In genomic region chr14:68482772-68483395, GRCh38 we compare ENCODE assay signal across 23 cellular contexts.
DNase-seq lines count a peak whose midpoint lies in the region; ATAC-seq and TF ChIP-seq lines count a peak whose summit lies in the region.
"Had no signal": no experiment of that assay in that cellular context is flagged by ENCODE, and none has a peak within 500 bp of the region (broad histone marks: within the 10 kb centered on the region; RNA-seq: fewer than 3 reads in every experiment).

No MANE protein-coding gene starts in this region.

- H3K4me3 ChIP-seq in SK-N-MC, result peak overlapping the region; percentile 44; the same call in 1 of the 2 replicates
- H3K4me3 ChIP-seq in hepatocyte, result no peak overlapping the region
- H3K4me3 ChIP-seq in stomach, result no peak overlapping the region
- H3K4me3 ChIP-seq: coronary artery, tibial artery had no signal

- no peak overlapping the region for H3K4me3 Mint-ChIP-seq in activated CD4-positive, alpha-beta T cell treated with anti-CD3 and anti-CD28 coated beads for 36 hours

- H3K27me3 ChIP-seq in hepatocyte (no peaks in the 10 kb centered on the region), stomach (no peaks in the 10 kb centered on the region)
- H3K27me3 ChIP-seq: foreskin keratinocyte, tibial artery had no signal

- TF ChIP-seq CTCF in hepatocyte (IDR thresholded peaks at IDR 0.05; ENCODE audit: poor library complexity), result no peak
- no peak for TF ChIP-seq CTCF in stomach (IDR thresholded peaks at IDR 0.05)

- H3K27ac Mint-ChIP-seq in activated CD4-positive, alpha-beta T cell treated with anti-CD3 and anti-CD28 coated beads for 36 hours, result peak overlapping the region; percentile 61

- DNase-seq in activated CD4-positive, alpha-beta T cell treated with anti-CD3 and anti-CD28 coated beads for 36 hours, result no peak
- no peak for DNase-seq in activated CD4-positive, alpha-beta T cell treated with anti-CD3 and anti-CD28 coated beads for 4 hours
- no peak for DNase-seq in SK-N-MC (ENCODE audit: low read depth, low spot score)
- no peak for DNase-seq in hepatocyte (ENCODE audit: low spot score)
- no peak for DNase-seq in stomach
- DNase-seq in DMS 273 (lab: John Stamatoyannopoulos, UW; ENCODE audit: unreplicated experiment), result no peak
- DNase-seq in UCSD-AML1 (lab: John Stamatoyannopoulos, UW; ENCODE audit: unreplicated experiment), result no peak
- DNase-seq: activated CD4-positive, alpha-beta T cell treated with anti-CD3 and anti-CD28 coated beads, Interleukin-2, amount 50 U/mL, for 48 hours; DMS 273 treated with DMSO at 0.1 percent for 48 hours; foreskin keratinocyte; GDM1; H7; kidney glomerular epithelial cell; mesendoderm; NCI-H1436; NCI-H526; SHP77; stimulated activated CD8-positive, alpha-beta memory T cell treated with anti-CD3 and anti-CD28 coated beads, Interleukin-4, amount 100 ng/mL, for 48 hours; tibial artery had no signal

- no peaks in the 10 kb centered on the region for H3K9me2 ChIP-seq in hepatocyte (replicated peaks; ENCODE audit: insufficient read depth)

- no peaks in the 10 kb centered on the region for H3K36me3 ChIP-seq in SK-N-MC (ENCODE audit: insufficient read depth, low read length)
- H3K36me3 ChIP-seq in hepatocyte (replicated peaks; ENCODE audit: insufficient read depth, low read depth), result no peaks in the 10 kb centered on the region
- H3K36me3 ChIP-seq in stomach, result no peaks in the 10 kb centered on the region
- H3K36me3 ChIP-seq: tibial artery had no signal

- H2AFZ ChIP-seq in hepatocyte, result no peak overlapping the region

- POLR2A ChIA-PET in activated CD4-positive, alpha-beta T cell treated with anti-CD3 and anti-CD28 coated beads for 36 hours (lab: Charles Lee), result no interaction called here

- no peaks in the 10 kb centered on the region for H3K27me3 Mint-ChIP-seq in activated CD4-positive, alpha-beta T cell treated with anti-CD3 and anti-CD28 coated beads for 36 hours

- 100% methylated on average over 1 of the region's 1 CpG for WGBS in hepatocyte (ENCODE audit: low lambda C conversion rate, missing lambda C conversion rate)
- WGBS in stomach, 5 donors, result 90 to 94% (median 91%) methylated on average over 1 of the region's 1 CpG

- peaks cover 56% of the 10 kb centered on the region for H3K4me1 Mint-ChIP-seq in activated CD4-positive, alpha-beta T cell treated with anti-CD3 and anti-CD28 coated beads for 36 hours

- intact Hi-C loops in activated CD4-positive, alpha-beta T cell treated with anti-CD3 and anti-CD28 coated beads for 36 hours (cut with DNase I, micrococcal nuclease), result loop anchor here in 1 of 2 experiments (5.0 kb wide), 2 partner anchors 231 to 304 kb away; no protein-coding TSS in a partner anchor
- intact Hi-C loops in stomach (cut with DNase I; ENCODE audit: low total_unique reads), result no loop called here

- peak overlapping the region; percentile 92 for H3K27ac ChIP-seq in SK-N-MC
- H3K27ac ChIP-seq in hepatocyte, result peak overlapping the region; percentile 39
- H3K27ac ChIP-seq in stomach, result peak overlapping the region in 3 of 5 donors; percentile 50 to 74 (median 52)
- H3K27ac ChIP-seq: 22Rv1, foreskin keratinocyte, tibial artery had no signal

- no peaks in the 10 kb centered on the region for H3K36me3 Mint-ChIP-seq in activated CD4-positive, alpha-beta T cell treated with anti-CD3 and anti-CD28 coated beads for 36 hours (ENCODE audit: low read depth)

- no peaks in the 10 kb centered on the region for H3K9me3 Mint-ChIP-seq in activated CD4-positive, alpha-beta T cell treated with anti-CD3 and anti-CD28 coated beads for 36 hours (ENCODE audit: low read depth)

- ATAC-seq in activated CD4-positive, alpha-beta T cell treated with anti-CD3 and anti-CD28 coated beads for 36 hours, result no peak
- no peak for ATAC-seq in GM18870 (IDR thresholded peaks at IDR 0.05; ENCODE audit: unreplicated experiment)
- ATAC-seq: foreskin keratinocyte, HepG2 had no signal

- H3K9me3 ChIP-seq in SK-N-MC (ENCODE audit: low read depth, low read length), result no peaks in the 10 kb centered on the region
- no peaks in the 10 kb centered on the region for H3K9me3 ChIP-seq in hepatocyte (ENCODE audit: low read depth)
- no peaks in the 10 kb centered on the region for H3K9me3 ChIP-seq in stomach
- H3K9me3 ChIP-seq: tibial artery had no signal

- H3K4me1 ChIP-seq in hepatocyte (ENCODE audit: insufficient read depth), result peaks cover 40% of the 10 kb centered on the region
- H3K4me1 ChIP-seq in stomach, result peaks cover 23 to 60% (median 41%) of the 10 kb centered on the region in 4 donors

- no peaks in the 10 kb centered on the region for H3K79me2 ChIP-seq in hepatocyte

- TF ChIP-seq EP300 in stomach (IDR thresholded peaks at IDR 0.05), result no peak

- H3K9ac ChIP-seq in SK-N-MC (ENCODE audit: insufficient read length), result no peak overlapping the region

- TF ChIP-seq POLR2A in stomach (IDR thresholded peaks at IDR 0.05), result no peak

- CTCF ChIA-PET in activated CD4-positive, alpha-beta T cell treated with anti-CD3 and anti-CD28 coated beads for 36 hours (lab: Charles Lee), result interaction anchor here (0.6 to 1.3 kb wide), 2 partner anchors 12 to 538 kb away, joined by 3 to 5 read pairs; no protein-coding TSS in a partner anchor

- no peak overlapping the region for H3K4me2 ChIP-seq in hepatocyte

- no peaks in the 10 kb centered on the region for H4K20me1 ChIP-seq in hepatocyte (ENCODE audit: insufficient read depth, poor library complexity, severe bottlenecking)

Comparison
In these comparisons a context has a peak if more than half of its experiments do, and no peak if none do; other contexts are left out.
1. H3K27ac ChIP-seq: peak in every context shown above with its lines; median percentile 92 in SK-N-MC; 52 in stomach; 39 in hepatocyte.